9 cellular contexts compared by ENCODE assay signal in genomic region chr12:122190842-122191668, GRCh38. TPM values are rescaled to one million over a fixed set of nuclear protein-coding genes. Genes with fewer than 3 reads are reported as not detected.
A peak's percentile ranks its signal among the peaks of the same experiment; 100 is the strongest.
DNase-seq lines count a peak whose midpoint lies in the region; ATAC-seq, FAIRE-seq and TF ChIP-seq lines count a peak whose summit lies in the region.
"Had no signal": no experiment of that assay in that cellular context is flagged by ENCODE, and none has a peak within 500 bp of the region (broad histone marks: within the 10 kb centered on the region; RNA-seq: fewer than 3 reads in every experiment).

No MANE protein-coding gene starts in this region.

- no peak overlapping the region for H3K56ac ChIP-seq in H9 (ENCODE audit: insufficient read length, low read depth, low read length)

- peaks cover 2% of the 10 kb centered on the region in 2 donors for H3K27me3 Mint-ChIP-seq in CD4-positive, alpha-beta memory T cell
- H3K27me3 Mint-ChIP-seq in H9 (ENCODE audit: low read depth) = 0 out of 2 replicates have a peak, but pooled peaks cover 5% of the 10 kb centered on the region

- H4K8ac ChIP-seq in H9 (replicated peaks; ENCODE audit: insufficient read length, low read depth, low read length) = no peak overlapping the region

- no peaks in the 10 kb centered on the region for H3K4me1 ChIP-seq in CD4-positive, alpha-beta memory T cell (ENCODE audit: insufficient read depth, low read length)
- H3K4me1 ChIP-seq in H9 (ENCODE audit: insufficient read depth, low read length) (no peaks in the 10 kb centered on the region), fibroblast of lung (ENCODE audit: control insufficient read depth, extremely low read depth, insufficient read depth, low read length) (no peaks in the 10 kb centered on the region), pancreas (no peaks in the 10 kb centered on the region), aorta (ENCODE audit: control insufficient read depth in 1 of 2, insufficient read depth in 2 of 2, low read length in 2 of 2) (no peaks in the 10 kb centered on the region)

- H3K4me3 ChIP-seq in CD4-positive, alpha-beta memory T cell (ENCODE audit: low read length in 2 of 2) = no peak overlapping the region
- H3K4me3 ChIP-seq in fibroblast of lung (replicated peaks in 1 of 4; ENCODE audit: control extremely low read depth in 1 of 4, insufficient read depth in 1 of 4, low read depth in 3 of 4, low read length in 4 of 4) (no peak overlapping the region), pancreas (no peak overlapping the region), aorta (ENCODE audit: low read length in 2 of 2) (no peak overlapping the region)
- H3K4me3 ChIP-seq: SK-N-MC had no signal

- H3K79me2 ChIP-seq in H9 (ENCODE audit: insufficient read depth, low read length) = no peaks in the 10 kb centered on the region
- no peaks in the 10 kb centered on the region for H3K79me2 ChIP-seq in fibroblast of lung (ENCODE audit: control insufficient read depth, insufficient read depth, low read length)

- no peak overlapping the region for H3K14ac ChIP-seq in H9 (ENCODE audit: insufficient read depth, low read length)

- H2AFZ ChIP-seq in H9 (ENCODE audit: low read length) (no peak overlapping the region), fibroblast of lung (ENCODE audit: low read length) (no peak overlapping the region)

- H3K4me2 ChIP-seq in H9 (ENCODE audit: insufficient read depth, insufficient read length, low read length) (no peak overlapping the region), fibroblast of lung (ENCODE audit: extremely low read depth, insufficient read depth, low read length) (no peak overlapping the region)

- no peaks in the 10 kb centered on the region for H3K36me3 ChIP-seq in CD4-positive, alpha-beta memory T cell (ENCODE audit: insufficient read depth, low read length)
- no peaks in the 10 kb centered on the region for H3K36me3 ChIP-seq in fibroblast of lung (ENCODE audit: control insufficient read depth, insufficient read depth, low read length)
- no peaks in the 10 kb centered on the region for H3K36me3 ChIP-seq in pancreas
- H3K36me3 ChIP-seq in aorta (ENCODE audit: control insufficient read depth in 1 of 2, insufficient read depth in 2 of 2, low read length in 1 of 2) = no peaks in the 10 kb centered on the region

- no CpG with 5 or more reads among the region's 18 CpGs for WGBS in H9 (ENCODE audit: extremely low coverage, insufficient read length, low lambda C conversion rate)
- 50 to 57% methylated on average over 18 of the region's 18 CpGs for WGBS in pancreas, 2 donors
- 67 to 68% methylated on average over 18 of the region's 18 CpGs for WGBS in aorta, 2 donors

- peaks cover 0 to 11% (median 5%) of the 10 kb centered on the region in 8 donors for H3K9me3 Mint-ChIP-seq in CD4-positive, alpha-beta memory T cell
- peaks cover 4 to 10% of the 10 kb centered on the region in 2 experiments for H3K9me3 Mint-ChIP-seq in H9

- no peak overlapping the region for H2BK15ac ChIP-seq in H9 (ENCODE audit: low read depth, low read length)

- ATAC-seq in pancreas (peak; percentile 82 to 100 (median 96)), aorta (ENCODE audit: low FRiP score) (no peak), GM18868 (IDR thresholded peaks at IDR 0.05; ENCODE audit: unreplicated experiment) (no peak)

- H3K9ac ChIP-seq in H9 (ENCODE audit: extremely low read depth, insufficient read length, low read length) (no peak overlapping the region), fibroblast of lung (ENCODE audit: insufficient read depth, low read length) (no peak overlapping the region)

- H3K4me1 Mint-ChIP-seq in CD4-positive, alpha-beta memory T cell = peaks cover 0 to 4% (median under 1%) of the 10 kb centered on the region in 4 donors
- peaks cover 0 to 6% of the 10 kb centered on the region in 2 experiments; a peak in 1 of 4 replicates for H3K4me1 Mint-ChIP-seq in H9

- CTCF ChIA-PET in CD4-positive, alpha-beta memory T cell (lab: Charles Lee; ENCODE audit: partially characterized antibody) = interaction anchor here (0.6 to 2.5 kb wide), 9 partner anchors 20 to 654 kb away, joined by 3 to 14 read pairs (median 4); partner anchors contain the start of genes CFAP251 and RHOF

- FAIRE-seq in pancreas (lab: Jason Lieb, UNC) = no peak

- H3K23ac ChIP-seq in H9 (ENCODE audit: insufficient read length, low read depth, low read length) = no peak overlapping the region

- no peak overlapping the region for H3T11ph ChIP-seq in H9 (ENCODE audit: low read length)

- H2BK20ac ChIP-seq in H9 (ENCODE audit: low read depth, low read length, poor library complexity, severe bottlenecking) = no peak overlapping the region

- H3K4ac ChIP-seq in H9 (ENCODE audit: low read depth, low read length) = no peak overlapping the region

- peak; percentile 45 to 60 (median 59) for DNase-seq in CD4-positive, alpha-beta memory T cell
- DNase-seq in H9 = peak; percentile 91
- DNase-seq in NOMO-1 treated with DMSO at 0.1 percent for 48 hours (lab: John Stamatoyannopoulos, UW; ENCODE audit: unreplicated experiment) = peak; percentile 29
- DNase-seq in activated T-cell treated with anti-CD3 and anti-CD28 coated beads for 1 hour (ENCODE audit: low read depth) = peak; percentile 46
- peak; percentile 40 to 61 for DNase-seq in fibroblast of lung (ENCODE audit: low read depth in 2 of 2)
- peak; percentile 64 to 85 (median 75) for DNase-seq in pancreas
- peak; percentile 58 to 72 for DNase-seq in aorta

- H4K20me1 ChIP-seq in H9 (ENCODE audit: control insufficient read depth, insufficient read depth, insufficient read length) = peaks cover 3% of the 10 kb centered on the region
- no peaks in the 10 kb centered on the region for H4K20me1 ChIP-seq in fibroblast of lung (ENCODE audit: control insufficient read depth, extremely low read depth, insufficient read depth, low read length)

- TF ChIP-seq CTCF in H9 (conservative IDR thresholded peaks at IDR 0.05) = peak; percentile 91
- TF ChIP-seq CTCF in fibroblast of lung (conservative IDR thresholded peaks at IDR 0.05 in 1 of 2, IDR thresholded peaks at IDR 0.05 in 1 of 2; ENCODE audit: low read depth in 1 of 2, low read length in 2 of 2) = peak; percentile 84 to 86
- peak; percentile 53 to 73 (median 71) for TF ChIP-seq CTCF in pancreas (IDR thresholded peaks at IDR 0.05)

- no peak overlapping the region for H2BK12ac ChIP-seq in H9 (ENCODE audit: insufficient read length, low read depth, low read length)

- H3K27ac Mint-ChIP-seq in CD4-positive, alpha-beta memory T cell = no peak overlapping the region
- no peak overlapping the region; a peak in 1 of 7 replicates for H3K27ac Mint-ChIP-seq in H9

- H3K79me1 ChIP-seq in H9 (ENCODE audit: insufficient read depth, low read depth, low read length, poor library complexity, severe bottlenecking) = no peaks in the 10 kb centered on the region

- no peaks in the 10 kb centered on the region for H3K9me3 ChIP-seq in CD4-positive, alpha-beta memory T cell (ENCODE audit: control insufficient read depth in 1 of 2, low read length in 2 of 2)
- H3K9me3 ChIP-seq in H9 (ENCODE audit: control insufficient read depth, low read depth, low read length) (no peaks in the 10 kb centered on the region), fibroblast of lung (ENCODE audit: control insufficient read depth, insufficient read depth, low read depth, low read length) (no peaks in the 10 kb centered on the region), pancreas (no peaks in the 10 kb centered on the region), aorta (ENCODE audit: control insufficient read depth, low read length) (no peaks in the 10 kb centered on the region)

- no peak overlapping the region for H3K4me3 Mint-ChIP-seq in CD4-positive, alpha-beta memory T cell
- H3K4me3 Mint-ChIP-seq in H9 = no peak overlapping the region

- no peaks in the 10 kb centered on the region for H3K27me3 ChIP-seq in CD4-positive, alpha-beta memory T cell (ENCODE audit: insufficient read depth, low read length)
- H3K27me3 ChIP-seq in H9 (ENCODE audit: insufficient read depth, low read length) (no peaks in the 10 kb centered on the region), fibroblast of lung (ENCODE audit: control insufficient read depth, insufficient read depth, low read length) (no peaks in the 10 kb centered on the region), pancreas (no peaks in the 10 kb centered on the region), aorta (ENCODE audit: control insufficient read depth in 1 of 2, insufficient read depth in 2 of 2, low read length in 1 of 2) (no peaks in the 10 kb centered on the region)

- no peak overlapping the region for H3K18ac ChIP-seq in H9 (ENCODE audit: insufficient read length, low read depth, low read length)

- no peak overlapping the region for H2BK120ac ChIP-seq in H9 (ENCODE audit: low read depth, low read length, poor library complexity, severe bottlenecking)

- no peak overlapping the region for H4K5ac ChIP-seq in H9 (ENCODE audit: insufficient read length, low read depth, low read length)

- H2AK5ac ChIP-seq in H9 (ENCODE audit: insufficient read length, low read length) = no peak overlapping the region

- peaks cover 0 to 6% of the 10 kb centered on the region in 2 donors for H3K36me3 Mint-ChIP-seq in CD4-positive, alpha-beta memory T cell
- H3K36me3 Mint-ChIP-seq in H9 (ENCODE audit: insufficient read depth in 1 of 3, low read depth in 3 of 3) = no peaks in the 10 kb centered on the region; a peak in 1 of 7 replicates

- H3K23me2 ChIP-seq in H9 (ENCODE audit: insufficient read length, low read depth, low read length, poor library complexity, severe bottlenecking) = no peaks in the 10 kb centered on the region

- intact Hi-C loops in CD4-positive, alpha-beta memory T cell (cut with micrococcal nuclease) = loop anchor here (1.0 kb wide), 2 partner anchors 60 to 137 kb away; no protein-coding TSS in a partner anchor
- intact Hi-C loops in pancreas (cut with DNase I) (loop anchor here in 1 of 3 donors (10.0 kb wide), 1 partner anchor 276 kb away; the partner anchor contains the start of gene CFAP251), aorta (cut with DNase I) (no loop called here)

- POLR2A ChIA-PET in CD4-positive, alpha-beta memory T cell (lab: Charles Lee; ENCODE audit: partially characterized antibody) = no interaction called here

- H4K91ac ChIP-seq in H9 (ENCODE audit: insufficient read length, low read depth, low read length) = no peak overlapping the region

- H3K27ac ChIP-seq in CD4-positive, alpha-beta memory T cell (ENCODE audit: low read depth, low read length) = no peak overlapping the region
- H3K27ac ChIP-seq in H9 (ENCODE audit: insufficient read length, low read depth, low read length) (no peak overlapping the region), fibroblast of lung (ENCODE audit: insufficient read depth, low read length) (no peak overlapping the region), pancreas (no peak overlapping the region), aorta (ENCODE audit: low read depth in 1 of 2, low read length in 2 of 2) (no peak overlapping the region)
- H3K27ac ChIP-seq: SK-N-MC had no signal

- no peak overlapping the region for H2BK5ac ChIP-seq in H9 (ENCODE audit: insufficient read length, low read length)

RNA-seq across cellular contexts. Expression of gene LRRC43, which starts 8.1 kb away (rescaled TPM):
- not detected for total RNA-seq in CD4-positive, alpha-beta memory T cell
- not detected for polyA plus RNA-seq in CD4-positive, alpha-beta memory T cell
- total RNA-seq in H9 (2021) (0.46 and 0.53 TPM in 2 replicates), fibroblast of lung (1.8 and 3.6 TPM in 2 replicates), pancreas (1 to 10 TPM in 1 of 6 donors, under 1 TPM in 5; 0.12 to 1.3 (median 0.47) TPM), aorta (not detected)
- polyA plus RNA-seq in fibroblast of lung (0.61 and 0.71 TPM in 2 replicates), pancreas (1 to 10 TPM in 1 of 2 donors, under 1 TPM in 1; 0.57 to 1.6 TPM), aorta (not detected)
- polyA plus RNA-seq in fibroblast of lung (2012) = 0.92 and 1.2 TPM in 2 replicates
- polyA minus RNA-seq in fibroblast of lung (ENCODE audit: low replicate concordance) = 1.4 and 5.3 TPM in 2 replicates

RNA-seq across cellular contexts. Expression of gene B3GNT4, which starts 12.5 kb away (rescaled TPM):
- 1 to 10 TPM in 1 of 2 experiments, under 1 TPM in 1; 0.93 to 1.4 TPM for total RNA-seq in CD4-positive, alpha-beta memory T cell
- polyA plus RNA-seq in CD4-positive, alpha-beta memory T cell = under 1 TPM in 1 of 2 donors, not detected in 1; 0.10 TPM
- total RNA-seq in H9 (2021) (0.92 and 1.0 TPM in 2 replicates), fibroblast of lung (under 0.01 and 0.33 TPM in 2 replicates), pancreas (under 1 TPM in 4 of 6 donors, not detected in 2; 0.06 to 0.28 (median 0.12) TPM), aorta (not detected)
- polyA plus RNA-seq in fibroblast of lung (0.12 and 0.14 TPM in 2 replicates), pancreas (under 1 TPM; 0.34 to 0.61 TPM), aorta (under 1 TPM in 1 of 2 donors, not detected in 1; 0.38 TPM)
- 0.38 and 0.43 TPM in 2 replicates for polyA plus RNA-seq in fibroblast of lung (2012)
- 0.24 and 1.1 TPM in 2 replicates for polyA minus RNA-seq in fibroblast of lung (ENCODE audit: low replicate concordance)

RNA-seq across cellular contexts. Expression of gene IL31, which starts 17.0 kb away (rescaled TPM):
- not detected for total RNA-seq in CD4-positive, alpha-beta memory T cell
- polyA plus RNA-seq in CD4-positive, alpha-beta memory T cell = not detected
- total RNA-seq in H9 (2021) (not detected in 2 replicates), fibroblast of lung (not detected in 2 replicates), pancreas (not detected), aorta (not detected)
- polyA plus RNA-seq in fibroblast of lung (not detected in 2 replicates), pancreas (not detected), aorta (not detected)
- not detected in 2 replicates for polyA plus RNA-seq in fibroblast of lung (2012)
- not detected in 2 replicates for polyA minus RNA-seq in fibroblast of lung (ENCODE audit: low replicate concordance)

RNA-seq across cellular contexts. Expression of gene DIABLO, which starts 34.8 kb away (rescaled TPM):
- total RNA-seq in CD4-positive, alpha-beta memory T cell = 10 to 100 TPM; 40.0 to 44.1 TPM
- polyA plus RNA-seq in CD4-positive, alpha-beta memory T cell = 10 to 100 TPM; 61.7 to 62.0 TPM
- 70.0 and 74.6 TPM in 2 replicates for total RNA-seq in H9 (2021)
- total RNA-seq in fibroblast of lung = 60.6 and 70.6 TPM in 2 replicates
- 59.6 and 73.5 TPM in 2 replicates for polyA plus RNA-seq in fibroblast of lung
- polyA plus RNA-seq in fibroblast of lung (2012) = 48.7 and 57.1 TPM in 2 replicates
- polyA minus RNA-seq in fibroblast of lung (ENCODE audit: low replicate concordance) = 36.0 and 37.5 TPM in 2 replicates
- total RNA-seq in pancreas = 10 to 100 TPM; 13.2 to 20.6 (median 18.0) TPM
- polyA plus RNA-seq in pancreas = 10 to 100 TPM; 18.4 to 42.1 TPM
- total RNA-seq in aorta = 10 to 100 TPM; 26.5 to 28.7 TPM
- 10 to 100 TPM; 31.7 to 42.3 TPM for polyA plus RNA-seq in aorta

Comparison
In these comparisons a context has a peak if more than half of its experiments do, and no peak if none do; other contexts are left out.
1. DNase-seq: peak in every context shown above with its lines; median percentile 91 in H9; 75 in pancreas; 65 in aorta; 59 in CD4-positive, alpha-beta memory T cell; 50 in fibroblast of lung; 46 in activated T-cell treated with anti-CD3 and anti-CD28 coated beads for 1 hour; 29 in NOMO-1 treated with DMSO at 0.1 percent for 48 hours.
2. ATAC-seq: peak in pancreas (4 of 4); none in aorta (single experiment) and GM18868 (single experiment).
3. Peak in every context shown above with its lines, with median percentiles within 50 percentile points of each other: CTCF ChIP-seq.